In the genomic region with DNA sequence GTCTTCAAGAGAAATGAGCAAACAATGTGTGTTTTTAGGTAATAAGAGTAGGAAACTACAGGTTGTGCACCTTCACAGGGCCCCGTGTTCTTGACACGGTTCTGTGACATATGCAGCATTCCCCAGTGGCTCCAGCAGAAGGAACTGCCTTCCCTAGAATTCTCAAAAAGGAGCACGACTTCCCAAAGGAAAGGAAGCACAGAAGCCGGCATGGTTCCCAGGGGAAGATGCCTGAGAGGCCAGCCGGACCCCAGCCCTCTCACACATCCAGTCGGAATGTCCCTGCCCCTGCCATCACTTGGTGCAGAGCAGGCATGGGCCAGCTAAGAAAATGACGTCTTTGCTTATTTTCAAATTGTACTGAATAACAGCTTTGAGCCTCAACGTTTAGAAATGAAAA, we compare ENCODE assay signal across 27 cellular contexts.
"Had no signal": no experiment of that assay in that cellular context is flagged by ENCODE, and none has a peak within 500 bp of the region (broad histone marks: within the 10 kb centered on the region; RNA-seq: fewer than 3 reads in every experiment).

No MANE protein-coding gene starts in this region.

- ATAC-seq: naive thymus-derived CD4-positive, alpha-beta T cell; natural killer cell; pancreas; psoas muscle; stimulated activated memory B cell treated with anti-CD40 and anti-IgM and Interleukin-4, amounts not matched to agents 10 μg/mL and 1 μg/mL and 100 μg/mL, for 72 hours had no signal

- H3K4me1 ChIP-seq: pancreas, psoas muscle, right lobe of liver, sigmoid colon, stomach, thyroid gland, vagina had no signal

- H3K27me3 Mint-ChIP-seq: progenitor cell of endocrine pancreas had no signal

- H3K27ac ChIP-seq: neutrophil, pancreas, psoas muscle, right lobe of liver, sigmoid colon, stomach, thoracic aorta, thyroid gland, tibial nerve, upper lobe of left lung, vagina had no signal

- H3K4me3 Mint-ChIP-seq: naive thymus-derived CD4-positive, alpha-beta T cell; natural killer cell; nephron; neural crest cell; stimulated activated memory B cell treated with anti-CD40 and anti-IgM and Interleukin-4, amounts not matched to agents 10 μg/mL and 1 μg/mL and 100 μg/mL, for 72 hours; stimulated activated naive CD8-positive, alpha-beta T cell treated with anti-CD3 and anti-CD28 coated beads, Interleukin-15, Interleukin-2, amounts not matched to agents 100 ng/mL and 50 ng/mL, for 24 hours had no signal

- H3K27ac Mint-ChIP-seq: naive thymus-derived CD4-positive, alpha-beta T cell; natural killer cell; nephron; progenitor cell of endocrine pancreas; stimulated activated memory B cell treated with anti-CD40 and anti-IgM and Interleukin-4, amounts not matched to agents 10 μg/mL and 1 μg/mL and 100 μg/mL, for 72 hours; stimulated activated naive CD8-positive, alpha-beta T cell treated with anti-CD3 and anti-CD28 coated beads, Interleukin-15, Interleukin-2, amounts not matched to agents 100 ng/mL and 50 ng/mL, for 24 hours had no signal

- H3K9me3 Mint-ChIP-seq: naive thymus-derived CD4-positive, alpha-beta T cell; natural killer cell; nephron; stimulated activated memory B cell treated with anti-CD40 and anti-IgM and Interleukin-4, amounts not matched to agents 10 μg/mL and 1 μg/mL and 100 μg/mL, for 72 hours; stimulated activated naive CD8-positive, alpha-beta T cell treated with anti-CD3 and anti-CD28 coated beads, Interleukin-15, Interleukin-2, amounts not matched to agents 100 ng/mL and 50 ng/mL, for 24 hours had no signal

- H3K36me3 Mint-ChIP-seq: naive thymus-derived CD4-positive, alpha-beta T cell; natural killer cell; stimulated activated memory B cell treated with anti-CD40 and anti-IgM and Interleukin-4, amounts not matched to agents 10 μg/mL and 1 μg/mL and 100 μg/mL, for 72 hours had no signal

- H3K27me3 ChIP-seq: pancreas, right lobe of liver, sigmoid colon, stomach, thyroid gland, tibial nerve, upper lobe of left lung, vagina had no signal

- H3K36me3 ChIP-seq: neutrophil, pancreas, right lobe of liver, sigmoid colon, stomach, thoracic aorta, thyroid gland, tibial nerve, upper lobe of left lung, vagina had no signal

- H3K9me3 ChIP-seq: neutrophil, pancreas, psoas muscle, right lobe of liver, sigmoid colon, stomach, thoracic aorta, thyroid gland, tibial nerve, upper lobe of left lung, vagina had no signal

- H3K4me3 ChIP-seq: pancreas, psoas muscle, right lobe of liver, sigmoid colon, stomach, thoracic aorta, thyroid gland, tibial nerve, upper lobe of left lung, vagina had no signal

- DNase-seq: naive thymus-derived CD4-positive, alpha-beta T cell; natural killer cell; nucleus accumbens; pancreas; psoas muscle; right cardiac atrium; right lobe of liver; sigmoid colon; small intestine; stimulated activated CD4-positive, alpha-beta T cell treated with anti-CD3 and anti-CD28 coated beads, Interleukin-15, amount 100 ng/mL, for 24 hours; stimulated activated CD4-positive, alpha-beta T cell treated with anti-CD3 and anti-CD28 coated beads, Interleukin-2, amount 100 ng/mL, for 24 hours; stimulated activated CD4-positive, alpha-beta T cell treated with anti-CD3 and anti-CD28 coated beads, Interleukin-2, amount 100 ng/mL, for 48 hours; stimulated activated CD4-positive, alpha-beta T cell treated with anti-CD3 and anti-CD28 coated beads, Interleukin-4, amount 100 ng/mL, for 24 hours; stimulated activated naive CD4-positive, alpha-beta T cell; stomach; thyroid gland; trophoblast cell; upper lobe of left lung had no signal
